ENCODE assay signal across 17 cellular contexts in genomic region chr1:170729608-170730378, GRCh38.
DNase-seq lines count a peak whose midpoint lies in the region; ATAC-seq, FAIRE-seq and TF ChIP-seq lines count a peak whose summit lies in the region.
"Had no signal": no experiment of that assay in that cellular context is flagged by ENCODE, and none has a peak within 500 bp of the region (broad histone marks: within the 10 kb centered on the region; RNA-seq: fewer than 3 reads in every experiment).

No MANE protein-coding gene starts in this region.

- no peak for FAIRE-seq in GM12892 (lab: Jason Lieb, UNC)
- FAIRE-seq: A549 had no signal

- H2AFZ ChIP-seq in ACC112 (ENCODE audit: low read length, unreplicated experiment) (no peak overlapping the region), fibroblast of lung (ENCODE audit: low read length) (no peak overlapping the region), neuronal stem cell (ENCODE audit: low read length) (no peak overlapping the region), OCI-LY7 (ENCODE audit: low read length) (no peak overlapping the region)

- H3K4ac ChIP-seq in neuronal stem cell (ENCODE audit: low read length), result no peak overlapping the region

- peak overlapping the region; percentile 50 for H2BK12ac ChIP-seq in neuronal stem cell (ENCODE audit: low read length)

- no peak overlapping the region for H3K14ac ChIP-seq in neuronal stem cell (ENCODE audit: low read length)

- no peak overlapping the region for H2BK120ac ChIP-seq in neuronal stem cell (ENCODE audit: low read depth, low read length)

- H3K79me2 ChIP-seq in ACC112 (ENCODE audit: control insufficient read depth, insufficient read depth, low read length, unreplicated experiment) (no peaks in the 10 kb centered on the region), fibroblast of lung (ENCODE audit: control insufficient read depth, insufficient read depth, low read length) (no peaks in the 10 kb centered on the region), OCI-LY7 (ENCODE audit: insufficient read depth, low read depth, low read length) (no peaks in the 10 kb centered on the region)

- TF ChIP-seq POLR2A in GM12892 (IDR thresholded peaks at IDR 0.05; ENCODE audit: low read depth, low read length), result no peak

- H3K4me3 ChIP-seq in ACC112 (ENCODE audit: low read depth, low read length) (no peak overlapping the region), fibroblast of lung (replicated peaks in 1 of 4; ENCODE audit: control extremely low read depth in 1 of 4, insufficient read depth in 1 of 4, low read depth in 3 of 4, low read length in 4 of 4) (no peak overlapping the region), neuronal stem cell (ENCODE audit: low read length in 2 of 2) (no peak overlapping the region), OCI-LY7 (ENCODE audit: low read depth, low read length, poor library complexity, severe bottlenecking) (no peak overlapping the region)
- H3K4me3 ChIP-seq: A549 had no signal

- POLR2A ChIA-PET in OCI-LY7 (lab: Charles Lee), result interaction anchor here (0.6 kb wide), 1 partner anchor 1013 kb away, joined by 3 read pairs; no protein-coding TSS in a partner anchor

- H3K9me2 ChIP-seq in OCI-LY7 (ENCODE audit: insufficient read depth, low read length), result no peaks in the 10 kb centered on the region

- peak; percentile 17 for ATAC-seq in SK-N-SH treated with all-trans-retinoic acid at 6 μM for 48 hours

- H3K27ac ChIP-seq in ACC112 (ENCODE audit: low read depth, low read length) (peak overlapping the region; percentile 41), fibroblast of lung (ENCODE audit: insufficient read depth, low read length) (peak overlapping the region; percentile 49), neuronal stem cell (replicated peaks; ENCODE audit: low read length) (no peak overlapping the region), OCI-LY7 (ENCODE audit: low read depth, low read length, poor library complexity, severe bottlenecking) (no peak overlapping the region)
- H3K27ac ChIP-seq: A549, KMS-11 had no signal

- no peak overlapping the region for H3K23ac ChIP-seq in neuronal stem cell (ENCODE audit: low read depth, low read length, poor library complexity)

- no peak overlapping the region for H4K91ac ChIP-seq in neuronal stem cell (ENCODE audit: low read depth, low read length, poor library complexity)

- peaks cover 54% of the 10 kb centered on the region for H3K36me3 ChIP-seq in ACC112 (ENCODE audit: insufficient read depth, low read length)
- H3K36me3 ChIP-seq in fibroblast of lung (ENCODE audit: control insufficient read depth, insufficient read depth, low read length), result peaks cover 7% of the 10 kb centered on the region
- H3K36me3 ChIP-seq in neuronal stem cell (replicated peaks in 1 of 2; ENCODE audit: control insufficient read depth in 2 of 2, insufficient read depth in 2 of 2, low read length in 2 of 2), result no peaks in the 10 kb centered on the region
- no peaks in the 10 kb centered on the region for H3K36me3 ChIP-seq in OCI-LY7 (ENCODE audit: insufficient read depth, low read length)

- H4K20me1 ChIP-seq in fibroblast of lung (ENCODE audit: control insufficient read depth, extremely low read depth, insufficient read depth, low read length) (no peaks in the 10 kb centered on the region), OCI-LY7 (ENCODE audit: insufficient read depth, low read length) (no peaks in the 10 kb centered on the region)

- H3K4me2 ChIP-seq in fibroblast of lung (ENCODE audit: extremely low read depth, insufficient read depth, low read length), result no peak overlapping the region
- H3K4me2 ChIP-seq in neuronal stem cell (ENCODE audit: insufficient read depth, low read length, poor library complexity, severe bottlenecking), result no peak overlapping the region
- no peak overlapping the region for H3K4me2 ChIP-seq in OCI-LY7 (ENCODE audit: low read length)
- H3K4me2 ChIP-seq: A549, KMS-11 had no signal

- H2AK5ac ChIP-seq in neuronal stem cell (ENCODE audit: low read depth, low read length), result no peak overlapping the region

- no peak overlapping the region for H2BK5ac ChIP-seq in neuronal stem cell (ENCODE audit: low read length)

- H3K9me3 ChIP-seq in fibroblast of lung (ENCODE audit: control insufficient read depth, insufficient read depth, low read depth, low read length), result no peaks in the 10 kb centered on the region
- no peaks in the 10 kb centered on the region for H3K9me3 ChIP-seq in neuronal stem cell (replicated peaks in 1 of 2; ENCODE audit: control insufficient read depth in 2 of 2, insufficient read depth in 1 of 2, low read depth in 1 of 2, low read length in 2 of 2)
- no peaks in the 10 kb centered on the region for H3K9me3 ChIP-seq in OCI-LY7 (ENCODE audit: low read length)
- H3K9me3 ChIP-seq: A549 had no signal

- peak; percentile 53 to 65 for DNase-seq in fibroblast of lung (ENCODE audit: low read depth in 2 of 2)
- DNase-seq in neuronal stem cell (ENCODE audit: low spot score), result no peak
- DNase-seq in NCI-H446 (lab: John Stamatoyannopoulos, UW), result no peak
- DNase-seq in GOT3 (lab: John Stamatoyannopoulos, UW), result no peak
- DNase-seq in OCI-LY7 (ENCODE audit: low spot score), result no peak
- no peak for DNase-seq in GM12892 (ENCODE audit: insufficient read length)
- DNase-seq: activated CD4-positive, CD25-positive, alpha-beta regulatory T cell treated with anti-CD3 and anti-CD28 coated beads, Interleukin-2, amount 50 U/mL, for 72 hours; effector CD8-positive, alpha-beta T cell; GDM1; immature natural killer cell; NCI-H1105 treated with DMSO at 0.1 percent for 48 hours; NCI-H2171 treated with DMSO at 0.1 percent for 48 hours; stimulated activated CD4-positive, alpha-beta T cell treated with anti-CD3 and anti-CD28 coated beads, Interleukin-4, amount 100 ng/mL, for 4 hours had no signal

- BruUV-seq in OCI-LY7 (replicated peaks; lab: Mats Ljungman, UMichigan), result no TSS peak

- no peak overlapping the region for H3K18ac ChIP-seq in neuronal stem cell (ENCODE audit: low read length)

- CTCF ChIA-PET in OCI-LY7 (lab: Charles Lee; ENCODE audit: unreplicated experiment), result no interaction called here

- H3K4me1 ChIP-seq in ACC112 (ENCODE audit: control insufficient read depth, insufficient read depth, low read length, unreplicated experiment), result peaks cover 49% of the 10 kb centered on the region
- peaks cover 16% of the 10 kb centered on the region for H3K4me1 ChIP-seq in fibroblast of lung (ENCODE audit: control insufficient read depth, extremely low read depth, insufficient read depth, low read length)
- H3K4me1 ChIP-seq in neuronal stem cell (ENCODE audit: control insufficient read depth in 2 of 2, insufficient read depth in 1 of 2, low read depth in 1 of 2, low read length in 2 of 2), result no peaks in the 10 kb centered on the region
- H3K4me1 ChIP-seq in OCI-LY7 (ENCODE audit: insufficient read depth, low read length, poor library complexity, severe bottlenecking), result no peaks in the 10 kb centered on the region
- H3K4me1 ChIP-seq: A549 had no signal

- H2BK15ac ChIP-seq in neuronal stem cell (ENCODE audit: low read length), result no peak overlapping the region

- no peak overlapping the region for H3K9ac ChIP-seq in fibroblast of lung (ENCODE audit: insufficient read depth, low read length)
- H3K9ac ChIP-seq in neuronal stem cell (ENCODE audit: low read depth, low read length, poor library complexity), result no peak overlapping the region
- H3K9ac ChIP-seq: KMS-11 had no signal

- no peaks in the 10 kb centered on the region for H3K79me1 ChIP-seq in neuronal stem cell (ENCODE audit: low read depth, low read length)

- no peaks in the 10 kb centered on the region for H3K27me3 ChIP-seq in ACC112 (ENCODE audit: insufficient read depth, low read length)
- no peaks in the 10 kb centered on the region for H3K27me3 ChIP-seq in fibroblast of lung (ENCODE audit: control insufficient read depth, insufficient read depth, low read length)
- H3K27me3 ChIP-seq in neuronal stem cell (ENCODE audit: control insufficient read depth in 3 of 3, insufficient read depth in 3 of 3, low read depth in 1 of 3, low read length in 3 of 3), result peaks cover 0 to 6% (median 0%) of the 10 kb centered on the region in 3 experiments

- WGBS in neuronal stem cell (ENCODE audit: extremely low coverage in 2 of 2, insufficient read length in 2 of 2, insufficient replicate concordance in 1 of 2), 2 donors, result no CpG with 5 or more reads among the region's 10 CpGs

- TF ChIP-seq CTCF in fibroblast of lung (conservative IDR thresholded peaks at IDR 0.05 in 1 of 2, IDR thresholded peaks at IDR 0.05 in 1 of 2; ENCODE audit: low read depth in 1 of 2, low read length in 2 of 2), result no peak
- TF ChIP-seq CTCF in OCI-LY7 (conservative IDR thresholded peaks at IDR 0.05; ENCODE audit: low read length), result no peak

- intact Hi-C loops in OCI-LY7 (cut with micrococcal nuclease; ENCODE audit: unreplicated experiment), result no loop called here

- no peak overlapping the region for H4K8ac ChIP-seq in neuronal stem cell (ENCODE audit: low read depth, low read length)

TF ChIP-seq in SK-N-SH treated with all-trans-retinoic acid at 6 μM for 48 hours, 23 proteins besides CTCF, POLR2A, EP300 and RAD21 (continues in another document):
- TF ChIP-seq CSDC2 (CRISPR knock-in tag; IDR thresholded peaks at IDR 0.05) (no peak), TOX (CRISPR knock-in tag; IDR thresholded peaks at IDR 0.05; ENCODE audit: borderline replicate concordance) (peak; percentile 71), ZNF565 (CRISPR knock-in tag; conservative IDR thresholded peaks at IDR 0.05; ENCODE audit: low read depth) (no peak)
- TF ChIP-seq, protein P1, sequence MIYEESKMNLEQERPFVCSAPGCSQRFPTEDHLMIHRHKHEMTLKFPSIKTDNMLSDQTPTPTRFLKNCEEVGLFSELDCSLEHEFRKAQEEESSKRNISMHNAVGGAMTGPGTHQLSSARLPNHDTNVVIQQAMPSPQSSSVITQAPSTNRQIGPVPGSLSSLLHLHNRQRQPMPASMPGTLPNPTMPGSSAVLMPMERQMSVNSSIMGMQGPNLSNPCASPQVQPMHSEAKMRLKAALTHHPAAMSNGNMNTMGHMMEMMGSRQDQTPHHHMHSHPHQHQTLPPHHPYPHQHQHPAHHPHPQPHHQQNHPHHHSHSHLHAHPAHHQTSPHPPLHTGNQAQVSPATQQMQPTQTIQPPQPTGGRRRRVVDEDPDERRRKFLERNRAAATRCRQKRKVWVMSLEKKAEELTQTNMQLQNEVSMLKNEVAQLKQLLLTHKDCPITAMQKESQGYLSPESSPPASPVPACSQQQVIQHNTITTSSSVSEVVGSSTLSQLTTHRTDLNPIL (CRISPR knock-in tag; IDR thresholded peaks at IDR 0.05; ENCODE audit: low read depth), result no peak

Comparison
In these comparisons a context has a peak if more than half of its experiments do, and no peak if none do; other contexts are left out.
1. H3K27ac ChIP-seq: peak in ACC112 (single experiment) and fibroblast of lung (single experiment); none in neuronal stem cell (single experiment) and OCI-LY7 (single experiment).
2. DNase-seq: peak in fibroblast of lung (2 of 2); none in neuronal stem cell (single experiment), NCI-H446 (0 of 2), GOT3 (single experiment), OCI-LY7 (single experiment) and GM12892 (single experiment).